ENCODE assay signal across 24 cellular contexts in the genomic region with DNA sequence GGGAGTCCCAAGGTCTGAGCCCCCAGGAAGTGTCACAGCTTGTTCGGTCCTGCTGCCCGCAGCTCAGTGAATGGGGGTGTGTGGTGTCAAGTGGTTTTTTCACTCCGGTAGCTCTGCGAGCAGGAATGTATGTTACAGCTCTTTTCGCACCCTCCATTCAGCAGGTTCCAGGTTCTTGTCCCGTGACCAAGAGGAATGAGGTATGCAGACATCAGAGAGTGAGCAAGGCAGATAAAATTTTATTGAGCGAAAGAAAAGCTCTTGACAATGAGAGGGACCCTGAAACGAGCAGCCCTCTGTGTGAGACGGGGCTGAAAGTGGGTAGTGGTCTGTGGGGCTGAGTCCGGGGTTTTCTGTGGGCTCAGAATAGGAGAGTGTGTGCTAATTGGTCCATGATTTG. TPM values are rescaled to one million over a fixed set of nuclear protein-coding genes. Genes with fewer than 3 reads are reported as not detected.
"Had no signal": no experiment of that assay in that cellular context is flagged by ENCODE, and none has a peak within 500 bp of the region (broad histone marks: within the 10 kb centered on the region; RNA-seq: fewer than 3 reads in every experiment).

No MANE protein-coding gene starts in this region.

- H3K4me1 ChIP-seq: right lobe of liver, tibial nerve, uterus had no signal

- H3K9me3 Mint-ChIP-seq: stimulated activated naive CD8-positive, alpha-beta T cell treated with anti-CD3 and anti-CD28 coated beads, Interleukin-15, amount 100 ng/mL, for 72 hours; type B pancreatic cell had no signal

- H3K36me3 ChIP-seq: left ventricle myocardium inferior, right atrium auricular region, right lobe of liver, tibial nerve, uterus had no signal

- H3K27me3 ChIP-seq: right atrium auricular region, right lobe of liver, tibial nerve, uterus had no signal

- DNase-seq: islet precursor cell; left ventricle myocardium inferior; midbrain; mucosa of descending colon; naive thymus-derived CD4-positive, alpha-beta T cell; nucleus accumbens; right lobe of liver; stimulated activated CD4-positive, alpha-beta T cell treated with anti-CD3 and anti-CD28 coated beads, Interleukin-1b, Interleukin-23, amount 100 ng/mL, for 48 hours; stimulated activated CD4-positive, alpha-beta T cell treated with anti-CD3 and anti-CD28 coated beads, Interleukin-2, amount 100 ng/mL, for 48 hours; stimulated activated CD4-positive, alpha-beta T cell treated with anti-CD3 and anti-CD28 coated beads, Interleukin-4, amount 100 ng/mL, for 4 hours; stimulated activated CD8-positive, alpha-beta memory T cell treated with anti-CD3 and anti-CD28 coated beads, Interleukin-4, amount 100 ng/mL, for 48 hours; stimulated activated naive CD4-positive, alpha-beta T cell treated with Interleukin-2 at 50 U/mL for 16 hours; stimulated activated naive CD8-positive, alpha-beta T cell treated with anti-CD3 and anti-CD28 coated beads, Interleukin-15, amount 100 ng/mL, for 72 hours; substantia nigra; uterus had no signal

- H3K9me3 ChIP-seq: mucosa of descending colon, right atrium auricular region, right lobe of liver, tibial nerve, uterus had no signal

- H3K27ac Mint-ChIP-seq: naive thymus-derived CD4-positive, alpha-beta T cell; nephron; progenitor cell of endocrine pancreas; stimulated activated memory B cell treated with anti-CD40 and anti-IgM and Interleukin-4, amounts not matched to agents 10 μg/mL and 1 μg/mL and 100 μg/mL, for 72 hours; type B pancreatic cell had no signal

- H3K27ac ChIP-seq: left ventricle myocardium inferior, right atrium auricular region, right lobe of liver, tibial nerve, uterus had no signal

- H3K4me1 Mint-ChIP-seq: stimulated activated memory B cell treated with anti-CD40 and anti-IgM and Interleukin-4, amounts not matched to agents 10 μg/mL and 1 μg/mL and 100 μg/mL, for 72 hours; stimulated activated naive CD8-positive, alpha-beta T cell treated with anti-CD3 and anti-CD28 coated beads, Interleukin-15, amount 100 ng/mL, for 72 hours had no signal

- ATAC-seq: mucosa of descending colon; naive thymus-derived CD4-positive, alpha-beta T cell; right lobe of liver; stimulated activated memory B cell treated with anti-CD40 and anti-IgM and Interleukin-4, amounts not matched to agents 10 μg/mL and 1 μg/mL and 100 μg/mL, for 72 hours; stimulated activated naive CD8-positive, alpha-beta T cell treated with anti-CD3 and anti-CD28 coated beads, Interleukin-15, amount 100 ng/mL, for 72 hours had no signal

- H3K36me3 Mint-ChIP-seq: naive thymus-derived CD4-positive, alpha-beta T cell; stimulated activated memory B cell treated with anti-CD40 and anti-IgM and Interleukin-4, amounts not matched to agents 10 μg/mL and 1 μg/mL and 100 μg/mL, for 72 hours had no signal

- H3K4me3 Mint-ChIP-seq: naive thymus-derived CD4-positive, alpha-beta T cell; nephron; neural crest cell; stimulated activated memory B cell treated with anti-CD40 and anti-IgM and Interleukin-4, amounts not matched to agents 10 μg/mL and 1 μg/mL and 100 μg/mL, for 72 hours; stimulated activated naive CD8-positive, alpha-beta T cell treated with anti-CD3 and anti-CD28 coated beads, Interleukin-15, amount 100 ng/mL, for 72 hours; type B pancreatic cell had no signal

- H3K27me3 Mint-ChIP-seq: progenitor cell of endocrine pancreas; stimulated activated memory B cell treated with anti-CD40 and anti-IgM and Interleukin-4, amounts not matched to agents 10 μg/mL and 1 μg/mL and 100 μg/mL, for 72 hours; stimulated activated naive CD8-positive, alpha-beta T cell treated with anti-CD3 and anti-CD28 coated beads, Interleukin-15, amount 100 ng/mL, for 72 hours; type B pancreatic cell had no signal

- H3K4me2 ChIP-seq: smooth muscle cell had no signal

- H3K4me3 ChIP-seq: left ventricle myocardium inferior, lung, mucosa of descending colon, right atrium auricular region, right lobe of liver, smooth muscle cell, tibial nerve, uterus had no signal

RNA-seq across cellular contexts. Expression of gene UCHL1, which starts 31.5 kb away (rescaled TPM):
- polyA plus RNA-seq: naive thymus-derived CD4-positive, alpha-beta T cell had no signal
